18 cellular contexts compared by ENCODE assay signal in genomic region chr5:157288405-157289163, GRCh38. TPM values are rescaled to one million over a fixed set of nuclear protein-coding genes. Genes with fewer than 3 reads are reported as not detected.
DNase-seq lines count a peak whose midpoint lies in the region; ATAC-seq and TF ChIP-seq lines count a peak whose summit lies in the region.
"Had no signal": no experiment of that assay in that cellular context is flagged by ENCODE, and none has a peak within 500 bp of the region (broad histone marks: within the 10 kb centered on the region; RNA-seq: fewer than 3 reads in every experiment).

No MANE protein-coding gene starts in this region.

- H3K36me3 Mint-ChIP-seq in stimulated activated naive CD8-positive, alpha-beta T cell treated with anti-CD3 and anti-CD28 coated beads, Interleukin-15, Interleukin-2, amounts not matched to agents 100 ng/mL and 50 ng/mL, for 24 hours (ENCODE audit: low read depth): peaks cover 83% of the 10 kb centered on the region
- peaks cover 90% of the 10 kb centered on the region for H3K36me3 Mint-ChIP-seq in activated T-helper 17 cell treated with anti-CD3 and anti-CD28 coated beads, Interleukin-2, amount 50 U/mL, for 72 hours (ENCODE audit: low read depth)
- peaks cover 27% of the 10 kb centered on the region for H3K36me3 Mint-ChIP-seq in mesothelial cell of epicardium

- H3K9ac ChIP-seq in liver (ENCODE audit: low read depth in 1 of 2, low read length in 2 of 2): peak overlapping the region in 1 of 2 donors; percentile 17

- H3K4me1 ChIP-seq in liver (ENCODE audit: control insufficient read depth in 4 of 4, insufficient read depth in 4 of 4, low read length in 3 of 4): peaks cover 7 to 50% (median 36%) of the 10 kb centered on the region in 4 donors
- H3K4me1 ChIP-seq: BE2C, esophagus squamous epithelium had no signal

- TF ChIP-seq CTCF in liver (IDR thresholded peaks at IDR 0.05; ENCODE audit: low read depth, low read length, missing input control): no peak
- TF ChIP-seq CTCF in mesothelial cell of epicardium (IDR thresholded peaks at IDR 0.05; ENCODE audit: unreplicated experiment): no peak

- peak overlapping the region; percentile 65 for H3K27ac Mint-ChIP-seq in stimulated activated naive CD8-positive, alpha-beta T cell treated with anti-CD3 and anti-CD28 coated beads, Interleukin-15, Interleukin-2, amounts not matched to agents 100 ng/mL and 50 ng/mL, for 24 hours
- peak overlapping the region; percentile 75 for H3K27ac Mint-ChIP-seq in activated T-helper 17 cell treated with anti-CD3 and anti-CD28 coated beads, Interleukin-2, amount 50 U/mL, for 72 hours
- H3K27ac Mint-ChIP-seq in mesothelial cell of epicardium: no peak overlapping the region
- H3K27ac Mint-ChIP-seq: brain had no signal

- no peak for ATAC-seq in stimulated activated naive CD8-positive, alpha-beta T cell treated with anti-CD3 and anti-CD28 coated beads, Interleukin-15, Interleukin-2, amounts not matched to agents 100 U/mL and 50 U/mL, for 24 hours
- ATAC-seq in activated T-helper 17 cell treated with anti-CD3 and anti-CD28 coated beads, Interleukin-2, amount 50 U/mL, for 72 hours (replicated peaks): no peak
- ATAC-seq: activated CD4-positive, CD25-positive, alpha-beta regulatory T cell treated with anti-CD3 and anti-CD28 coated beads, Interleukin-2, amount 50 U/mL, for 24 hours; psoas muscle had no signal

- no peak for DNase-seq in stimulated activated naive CD8-positive, alpha-beta T cell treated with anti-CD3 and anti-CD28 coated beads, Interleukin-15, Interleukin-2, amounts not matched to agents 100 U/mL and 50 U/mL, for 24 hours
- DNase-seq in mesothelial cell of epicardium (ENCODE audit: low spot score in 2 of 2, unreplicated experiment in 2 of 2) (no peak), NCI-H82 treated with DMSO at 0.1 percent for 48 hours (lab: John Stamatoyannopoulos, UW; ENCODE audit: unreplicated experiment) (no peak), SKM-1 (lab: John Stamatoyannopoulos, UW; ENCODE audit: unreplicated experiment) (no peak)
- DNase-seq: BE2C, DMS53, dorsolateral prefrontal cortex, esophagus squamous epithelium, head of caudate nucleus, NCI-H2029, NCI-H524 treated with DMSO at 0.1 percent for 48 hours, psoas muscle, substantia nigra had no signal

- 39% methylated on average over 4 of the region's 4 CpGs for WGBS in liver

- no peaks in the 10 kb centered on the region for H3K9me3 Mint-ChIP-seq in stimulated activated naive CD8-positive, alpha-beta T cell treated with anti-CD3 and anti-CD28 coated beads, Interleukin-15, Interleukin-2, amounts not matched to agents 100 ng/mL and 50 ng/mL, for 24 hours
- no peaks in the 10 kb centered on the region for H3K9me3 Mint-ChIP-seq in activated T-helper 17 cell treated with anti-CD3 and anti-CD28 coated beads, Interleukin-2, amount 50 U/mL, for 72 hours
- no peaks in the 10 kb centered on the region for H3K9me3 Mint-ChIP-seq in mesothelial cell of epicardium
- H3K9me3 Mint-ChIP-seq: brain had no signal

- no peaks in the 10 kb centered on the region for H3K27me3 ChIP-seq in liver (ENCODE audit: control insufficient read depth in 4 of 4, insufficient read depth in 4 of 4, low read length in 3 of 4)
- H3K27me3 ChIP-seq: BE2C, dorsolateral prefrontal cortex, esophagus squamous epithelium had no signal

- no peak overlapping the region for H3K4me3 ChIP-seq in liver (ENCODE audit: low read depth in 1 of 3, low read length in 3 of 3)
- H3K4me3 ChIP-seq: dorsolateral prefrontal cortex, esophagus squamous epithelium, psoas muscle had no signal

- peak overlapping the region; percentile 35 to 39 for H3K27ac ChIP-seq in liver (ENCODE audit: low read depth in 1 of 2, low read length in 2 of 2)
- H3K27ac ChIP-seq: dorsolateral prefrontal cortex, esophagus squamous epithelium, psoas muscle had no signal

- no peak for TF ChIP-seq RAD21 in liver (IDR thresholded peaks at IDR 0.05)

- H3K4me1 Mint-ChIP-seq in stimulated activated naive CD8-positive, alpha-beta T cell treated with anti-CD3 and anti-CD28 coated beads, Interleukin-15, Interleukin-2, amounts not matched to agents 100 ng/mL and 50 ng/mL, for 24 hours (ENCODE audit: low read depth): peaks cover 91% of the 10 kb centered on the region
- H3K4me1 Mint-ChIP-seq in activated T-helper 17 cell treated with anti-CD3 and anti-CD28 coated beads, Interleukin-2, amount 50 U/mL, for 72 hours: peaks cover 49% of the 10 kb centered on the region
- peaks cover 5% of the 10 kb centered on the region for H3K4me1 Mint-ChIP-seq in mesothelial cell of epicardium

- H3K27me3 Mint-ChIP-seq in stimulated activated naive CD8-positive, alpha-beta T cell treated with anti-CD3 and anti-CD28 coated beads, Interleukin-15, Interleukin-2, amounts not matched to agents 100 ng/mL and 50 ng/mL, for 24 hours: no peaks in the 10 kb centered on the region
- H3K27me3 Mint-ChIP-seq in activated T-helper 17 cell treated with anti-CD3 and anti-CD28 coated beads, Interleukin-2, amount 50 U/mL, for 72 hours: no peaks in the 10 kb centered on the region
- no peaks in the 10 kb centered on the region for H3K27me3 Mint-ChIP-seq in mesothelial cell of epicardium (ENCODE audit: low read depth)
- H3K27me3 Mint-ChIP-seq: brain had no signal

- H3K4me3 Mint-ChIP-seq in stimulated activated naive CD8-positive, alpha-beta T cell treated with anti-CD3 and anti-CD28 coated beads, Interleukin-15, Interleukin-2, amounts not matched to agents 100 ng/mL and 50 ng/mL, for 24 hours: no peak overlapping the region
- no peak overlapping the region for H3K4me3 Mint-ChIP-seq in activated T-helper 17 cell treated with anti-CD3 and anti-CD28 coated beads, Interleukin-2, amount 50 U/mL, for 72 hours
- no peak overlapping the region for H3K4me3 Mint-ChIP-seq in mesothelial cell of epicardium
- H3K4me3 Mint-ChIP-seq: brain had no signal

- no peaks in the 10 kb centered on the region for H3K9me3 ChIP-seq in liver (ENCODE audit: control insufficient read depth in 4 of 4, low read length in 3 of 4)
- H3K9me3 ChIP-seq: BE2C, esophagus squamous epithelium, psoas muscle had no signal

- no peaks in the 10 kb centered on the region for H3K36me3 ChIP-seq in liver (ENCODE audit: control insufficient read depth in 4 of 4, insufficient read depth in 3 of 4, low read depth in 1 of 4, low read length in 3 of 4)
- H3K36me3 ChIP-seq: BE2C had no signal

TF ChIP-seq in liver, 16 proteins besides CTCF, POLR2A, EP300 and RAD21 (continues in another document):
- TF ChIP-seq RXRA (IDR thresholded peaks at IDR 0.05) (peak; percentile 57 to 80), REST (IDR thresholded peaks at IDR 0.05) (peak; percentile 35), TAF1 (conservative IDR thresholded peaks at IDR 0.05) (no peak), JUND (IDR thresholded peaks at IDR 0.05) (peak in 1 of 2 donors; percentile 62), FOXA2 (IDR thresholded peaks at IDR 0.05) (no peak), YY1 (IDR thresholded peaks at IDR 0.05) (peak; percentile 20), NR2F2 (IDR thresholded peaks at IDR 0.05) (no peak), MAX (IDR thresholded peaks at IDR 0.05) (peak; percentile 37), HNF4G (IDR thresholded peaks at IDR 0.05) (peak; percentile 51), GABPA (IDR thresholded peaks at IDR 0.05 in 1 of 2, conservative IDR thresholded peaks at IDR 0.05 in 1 of 2) (no peak), ATF3 (IDR thresholded peaks at IDR 0.05) (no peak), SP1 (IDR thresholded peaks at IDR 0.05) (peak; percentile 71), HNF4A (conservative IDR thresholded peaks at IDR 0.05) (peak; percentile 79 to 94), FOXA1 (IDR thresholded peaks at IDR 0.05) (no peak), EGR1 (IDR thresholded peaks at IDR 0.05; ENCODE audit: low read depth in 2 of 2) (no peak)

RNA-seq across cellular contexts. Expression of gene CYFIP2, which starts 22.7 kb away (rescaled TPM):
- 100 to 1,000 TPM; 269 to 291 TPM for total RNA-seq in activated T-helper 17 cell treated with anti-CD3 and anti-CD28 coated beads, Interleukin-2, amount 50 U/mL, for 72 hours
- 10 to 100 TPM; 12.6 to 34.1 TPM for total RNA-seq in liver
- 10 to 100 TPM; 22.3 to 38.9 TPM for polyA plus RNA-seq in liver
- 80.9 to 82.9 TPM (median 82.2 TPM) in 3 replicates for total RNA-seq in mesothelial cell of epicardium
